26 cellular contexts compared by ENCODE assay signal in genomic region chr18:77940566-77940965, GRCh38.
A peak's percentile ranks its signal among the peaks of the same experiment; 100 is the strongest.
DNase-seq lines count a peak whose midpoint lies in the region; ATAC-seq, FAIRE-seq and TF ChIP-seq lines count a peak whose summit lies in the region.
"Had no signal": no experiment of that assay in that cellular context is flagged by ENCODE, and none has a peak within 500 bp of the region (broad histone marks: within the 10 kb centered on the region; RNA-seq: fewer than 3 reads in every experiment).

No MANE protein-coding gene starts in this region.

- H3K27ac ChIP-seq in right cardiac atrium (ENCODE audit: low read length) (no peak overlapping the region), kidney (ENCODE audit: low read depth in 2 of 2, low read length in 2 of 2) (no peak overlapping the region)
- H3K27ac ChIP-seq: BLaER1 had no signal

- H3K9me3 ChIP-seq in right cardiac atrium (ENCODE audit: control insufficient read depth, low read length), result no peaks in the 10 kb centered on the region
- no peaks in the 10 kb centered on the region for H3K9me3 ChIP-seq in kidney (ENCODE audit: control insufficient read depth in 1 of 2, low read length in 2 of 2)
- H3K9me3 ChIP-seq: BE2C, BLaER1 had no signal

- intact Hi-C loops in right cardiac atrium (cut with DNase I), result no loop called here
- intact Hi-C loops in cardiac septum (cut with DNase I), result no loop called here
- intact Hi-C loops in kidney (cut with DNase I), result no loop called here

- CTCF ChIA-PET in activated CD8-positive, alpha-beta T cell treated with anti-CD3 and anti-CD28 coated beads, Interleukin-2, amount 10 ng/mL, durations not matched to agents 7 days and 5 days (lab: Charles Lee), result no interaction called here

- WGBS in right cardiac atrium, result 85% methylated on average over 10 of the region's 10 CpGs

- H3K4me1 Mint-ChIP-seq in activated CD8-positive, alpha-beta T cell treated with anti-CD3 and anti-CD28 coated beads, Interleukin-2, amount 10 ng/mL, durations not matched to agents 7 days and 5 days (ENCODE audit: low read depth), result no peaks in the 10 kb centered on the region
- H3K4me1 Mint-ChIP-seq: CD14-positive monocyte; CD4-positive, alpha-beta memory T cell; CD4-positive, CD25-positive, alpha-beta regulatory T cell; CD8-positive, alpha-beta memory T cell had no signal

- H3K27ac Mint-ChIP-seq in activated CD8-positive, alpha-beta T cell treated with anti-CD3 and anti-CD28 coated beads, Interleukin-2, amount 10 ng/mL, durations not matched to agents 7 days and 5 days, result no peak overlapping the region
- H3K27ac Mint-ChIP-seq: CD14-positive monocyte; CD4-positive, alpha-beta memory T cell; CD4-positive, CD25-positive, alpha-beta regulatory T cell; CD8-positive, alpha-beta memory T cell had no signal

- no peaks in the 10 kb centered on the region for H3K4me1 ChIP-seq in right cardiac atrium (ENCODE audit: control insufficient read depth, insufficient read depth, low read length)
- no peaks in the 10 kb centered on the region for H3K4me1 ChIP-seq in kidney (ENCODE audit: control insufficient read depth in 1 of 2, insufficient read depth in 1 of 2, low read depth in 1 of 2, low read length in 2 of 2)
- H3K4me1 ChIP-seq: BE2C, BLaER1 had no signal

- no peak for TF ChIP-seq CTCF in kidney (IDR thresholded peaks at IDR 0.05; ENCODE audit: borderline replicate concordance, extremely low read depth, insufficient read depth)

- ATAC-seq in right cardiac atrium, result no peak
- ATAC-seq in activated CD8-positive, alpha-beta T cell treated with anti-CD3 and anti-CD28 coated beads, Interleukin-2, amount 10 ng/mL, durations not matched to agents 7 days and 5 days, result no peak
- ATAC-seq: GM12878 had no signal

- H3K27me3 Mint-ChIP-seq in activated CD8-positive, alpha-beta T cell treated with anti-CD3 and anti-CD28 coated beads, Interleukin-2, amount 10 ng/mL, durations not matched to agents 7 days and 5 days (ENCODE audit: low read depth), result no peaks in the 10 kb centered on the region
- H3K27me3 Mint-ChIP-seq: CD4-positive, CD25-positive, alpha-beta regulatory T cell had no signal

- no peak overlapping the region for H3K4me3 Mint-ChIP-seq in activated CD8-positive, alpha-beta T cell treated with anti-CD3 and anti-CD28 coated beads, Interleukin-2, amount 10 ng/mL, durations not matched to agents 7 days and 5 days
- H3K4me3 Mint-ChIP-seq: CD14-positive monocyte; CD4-positive, alpha-beta memory T cell; CD4-positive, CD25-positive, alpha-beta regulatory T cell; CD8-positive, alpha-beta memory T cell had no signal

- H3K9me3 Mint-ChIP-seq in activated CD8-positive, alpha-beta T cell treated with anti-CD3 and anti-CD28 coated beads, Interleukin-2, amount 10 ng/mL, durations not matched to agents 7 days and 5 days (ENCODE audit: insufficient read depth), result peaks cover 1% of the 10 kb centered on the region

- no peak overlapping the region for H3K4me3 ChIP-seq in right cardiac atrium (ENCODE audit: low read length)
- H3K4me3 ChIP-seq in kidney (ENCODE audit: low read length in 2 of 2), result no peak overlapping the region
- H3K4me3 ChIP-seq: BLaER1, GM12878 had no signal

- H3K27me3 ChIP-seq in right cardiac atrium (ENCODE audit: control insufficient read depth, insufficient read depth), result no peaks in the 10 kb centered on the region
- H3K27me3 ChIP-seq: BE2C, BLaER1 had no signal

- POLR2A ChIA-PET in activated CD8-positive, alpha-beta T cell treated with anti-CD3 and anti-CD28 coated beads, Interleukin-2, amount 10 ng/mL, durations not matched to agents 7 days and 5 days (lab: Charles Lee), result no interaction called here

- H3K9ac ChIP-seq in kidney (ENCODE audit: low read length in 2 of 2), result no peak overlapping the region
- H3K9ac ChIP-seq: BLaER1 had no signal

- no peak for FAIRE-seq in kidney (lab: Jason Lieb, UNC)
- FAIRE-seq: A204.1, GM12878, GM12892, GM18507 had no signal

- H3K36me3 Mint-ChIP-seq in activated CD8-positive, alpha-beta T cell treated with anti-CD3 and anti-CD28 coated beads, Interleukin-2, amount 10 ng/mL, durations not matched to agents 7 days and 5 days (ENCODE audit: low read depth), result no peaks in the 10 kb centered on the region
- H3K36me3 Mint-ChIP-seq: CD14-positive monocyte; CD4-positive, alpha-beta memory T cell; CD4-positive, CD25-positive, alpha-beta regulatory T cell; CD8-positive, alpha-beta memory T cell had no signal

- no peaks in the 10 kb centered on the region for H3K36me3 ChIP-seq in kidney (ENCODE audit: control insufficient read depth in 1 of 2, insufficient read depth in 2 of 2, low read length in 2 of 2)
- H3K36me3 ChIP-seq: BE2C, BLaER1 had no signal

- DNase-seq in right cardiac atrium (peak in 2 of 3 donors; percentile 28), cardiac septum (ENCODE audit: low spot score) (no peak), kidney (peak; percentile 49), NCI-H187 (lab: John Stamatoyannopoulos, UW) (no peak)
- DNase-seq in activated CD8-positive, alpha-beta T cell treated with anti-CD3 and anti-CD28 coated beads, Interleukin-2, amount 10 ng/mL, durations not matched to agents 7 days and 5 days, result no peak
- DNase-seq: 8988T; ACHN; BE2C; C1 segment of cervical spinal cord; CD4-positive, alpha-beta memory T cell; CD4-positive, CD25-positive, alpha-beta regulatory T cell; CD8-positive, alpha-beta memory T cell; COR-L47; DMS 273 treated with DMSO at 0.1 percent for 48 hours; DMS153; DMS53; DMS79; DND-41; EL; GDM1 had no signal

Comparison
In these comparisons a context has a peak if more than half of its experiments do, and no peak if none do; other contexts are left out.
1. DNase-seq: peak in right cardiac atrium (2 of 3) and kidney (single experiment); none in cardiac septum (single experiment), activated CD8-positive, alpha-beta T cell treated with anti-CD3 and anti-CD28 coated beads, Interleukin-2, amount 10 ng/mL, durations not matched to agents 7 days and 5 days (single experiment) and NCI-H187 (0 of 2).